Comparison of ENCODE assay signal across 24 cellular contexts in the genomic region with DNA sequence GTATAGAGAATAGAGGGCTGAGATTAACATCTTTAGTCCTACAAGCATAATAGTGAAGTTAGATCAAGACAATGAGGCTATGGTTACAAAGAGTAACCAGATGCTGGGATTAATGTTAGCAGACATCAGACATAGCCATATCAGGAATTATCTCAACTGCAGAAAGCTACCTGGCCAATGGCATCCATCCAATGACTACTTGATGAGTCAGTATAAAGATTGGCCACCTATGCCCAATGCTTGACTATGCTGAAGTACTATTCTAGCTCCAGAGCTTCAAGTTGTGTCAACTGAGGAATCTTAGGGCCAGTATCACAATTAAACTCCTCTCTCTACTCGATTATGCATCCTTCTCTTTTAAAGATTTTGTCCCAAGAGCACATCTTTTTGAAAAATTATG.
"Had no signal": no experiment of that assay in that cellular context is flagged by ENCODE, and none has a peak within 500 bp of the region (broad histone marks: within the 10 kb centered on the region; RNA-seq: fewer than 3 reads in every experiment).

No MANE protein-coding gene starts in this region.

- H3K27me3 Mint-ChIP-seq: memory B cell; naive thymus-derived CD4-positive, alpha-beta T cell; natural killer cell treated with Interleukin-12 subunit alpha and Interleukin-12 subunit beta and Interleukin-15 and Interleukin-18, amount 100 ng/mL, for 72 hours; stimulated activated memory B cell treated with anti-CD40 and anti-IgM and Interleukin-4, amounts not matched to agents 10 μg/mL and 1 μg/mL and 100 μg/mL, for 72 hours; stimulated activated naive CD8-positive, alpha-beta T cell treated with anti-CD3 and anti-CD28 coated beads, Interleukin-15, amount 100 ng/mL, for 72 hours; type B pancreatic cell had no signal

- H3K4me3 ChIP-seq: left ventricle myocardium inferior, lung, mucosa of descending colon, ovary, right atrium auricular region, right lobe of liver, smooth muscle cell, tibial nerve, uterus had no signal

- H3K9me3 ChIP-seq: mucosa of descending colon, ovary, right atrium auricular region, right lobe of liver, tibial nerve, uterus had no signal

- H3K36me3 Mint-ChIP-seq: memory B cell; naive thymus-derived CD4-positive, alpha-beta T cell; natural killer cell treated with Interleukin-12 subunit alpha and Interleukin-12 subunit beta and Interleukin-15 and Interleukin-18, amount 100 ng/mL, for 72 hours; stimulated activated memory B cell treated with anti-CD40 and anti-IgM and Interleukin-4, amounts not matched to agents 10 μg/mL and 1 μg/mL and 100 μg/mL, for 72 hours; type B pancreatic cell had no signal

- DNase-seq: kidney; left ventricle myocardium inferior; midbrain; mucosa of descending colon; naive thymus-derived CD4-positive, alpha-beta T cell; ovary; right lobe of liver; stimulated activated CD4-positive, alpha-beta T cell treated with anti-CD3 and anti-CD28 coated beads, Interleukin-1b, Interleukin-23, amount 100 ng/mL, for 48 hours; stimulated activated CD4-positive, alpha-beta T cell treated with anti-CD3 and anti-CD28 coated beads, Interleukin-2, amount 100 ng/mL, for 48 hours; stimulated activated CD4-positive, alpha-beta T cell treated with anti-CD3 and anti-CD28 coated beads, Interleukin-4, amount 100 ng/mL, for 4 hours; stimulated activated CD8-positive, alpha-beta memory T cell treated with anti-CD3 and anti-CD28 coated beads, Interleukin-4, amount 100 ng/mL, for 48 hours; stimulated activated naive CD4-positive, alpha-beta T cell treated with Interleukin-2 at 50 U/mL for 16 hours; stimulated activated naive CD8-positive, alpha-beta T cell treated with anti-CD3 and anti-CD28 coated beads, Interleukin-15, amount 100 ng/mL, for 72 hours; substantia nigra; uterus had no signal

- H3K4me1 ChIP-seq: left ventricle myocardium inferior, right atrium auricular region, right lobe of liver, tibial nerve, uterus had no signal

- H3K36me3 ChIP-seq: left ventricle myocardium inferior, ovary, right atrium auricular region, right lobe of liver, tibial nerve, uterus had no signal

- ATAC-seq: mucosa of descending colon; naive thymus-derived CD4-positive, alpha-beta T cell; natural killer cell treated with Interleukin-12 subunit alpha and Interleukin-12 subunit beta and Interleukin-15 and Interleukin-18, amount 100 ng/mL, for 72 hours; right lobe of liver; stimulated activated memory B cell treated with anti-CD40 and anti-IgM and Interleukin-4, amounts not matched to agents 10 μg/mL and 1 μg/mL and 100 μg/mL, for 72 hours; stimulated activated naive CD8-positive, alpha-beta T cell treated with anti-CD3 and anti-CD28 coated beads, Interleukin-15, amount 100 ng/mL, for 72 hours had no signal

- H3K27ac Mint-ChIP-seq: memory B cell; naive thymus-derived CD4-positive, alpha-beta T cell; natural killer cell treated with Interleukin-12 subunit alpha and Interleukin-12 subunit beta and Interleukin-15 and Interleukin-18, amount 100 ng/mL, for 72 hours; progenitor cell of endocrine pancreas; stimulated activated memory B cell treated with anti-CD40 and anti-IgM and Interleukin-4, amounts not matched to agents 10 μg/mL and 1 μg/mL and 100 μg/mL, for 72 hours; stimulated activated naive CD8-positive, alpha-beta T cell treated with anti-CD3 and anti-CD28 coated beads, Interleukin-15, amount 100 ng/mL, for 72 hours; type B pancreatic cell had no signal

- H3K4me1 Mint-ChIP-seq: memory B cell; naive thymus-derived CD4-positive, alpha-beta T cell; stimulated activated memory B cell treated with anti-CD40 and anti-IgM and Interleukin-4, amounts not matched to agents 10 μg/mL and 1 μg/mL and 100 μg/mL, for 72 hours; stimulated activated naive CD8-positive, alpha-beta T cell treated with anti-CD3 and anti-CD28 coated beads, Interleukin-15, amount 100 ng/mL, for 72 hours had no signal

- FAIRE-seq: kidney had no signal

- H3K9me3 Mint-ChIP-seq: memory B cell; natural killer cell treated with Interleukin-12 subunit alpha and Interleukin-12 subunit beta and Interleukin-15 and Interleukin-18, amount 100 ng/mL, for 72 hours; stimulated activated naive CD8-positive, alpha-beta T cell treated with anti-CD3 and anti-CD28 coated beads, Interleukin-15, amount 100 ng/mL, for 72 hours; type B pancreatic cell had no signal

- H3K4me3 Mint-ChIP-seq: memory B cell; naive thymus-derived CD4-positive, alpha-beta T cell; natural killer cell treated with Interleukin-12 subunit alpha and Interleukin-12 subunit beta and Interleukin-15 and Interleukin-18, amount 100 ng/mL, for 72 hours; stimulated activated memory B cell treated with anti-CD40 and anti-IgM and Interleukin-4, amounts not matched to agents 10 μg/mL and 1 μg/mL and 100 μg/mL, for 72 hours; stimulated activated naive CD8-positive, alpha-beta T cell treated with anti-CD3 and anti-CD28 coated beads, Interleukin-15, amount 100 ng/mL, for 72 hours; type B pancreatic cell had no signal

- H3K27ac ChIP-seq: left ventricle myocardium inferior, ovary, right atrium auricular region, right lobe of liver, uterus had no signal

- H3K27me3 ChIP-seq: ovary, right atrium auricular region, right lobe of liver, tibial nerve, uterus had no signal
